Comparison of ENCODE assay signal across 1 cellular context in the genomic region with DNA sequence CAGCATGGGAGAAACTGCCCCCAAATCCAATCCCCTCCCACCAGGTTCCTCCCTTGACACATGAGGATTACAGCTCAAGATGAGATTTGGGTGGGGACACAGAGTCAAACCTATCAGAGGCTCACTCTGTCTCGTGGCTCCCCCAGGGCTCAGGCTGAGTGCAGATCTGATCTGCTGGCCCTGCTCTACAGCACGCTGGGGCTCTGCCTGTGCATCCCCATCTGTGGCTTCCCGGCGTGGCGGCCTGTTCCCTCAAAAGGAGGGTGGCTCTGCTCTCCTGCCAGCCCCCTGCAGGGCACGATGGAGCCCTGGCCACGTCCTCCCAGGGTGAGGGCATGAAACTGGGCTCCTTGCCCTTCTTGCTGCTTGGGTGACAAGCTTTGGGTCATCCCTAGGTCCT.
TF ChIP-seq lines count a peak whose summit lies in the region.

No MANE protein-coding gene starts in this region.

TF ChIP-seq in K562, 482 proteins besides CTCF, POLR2A, EP300 and RAD21:
- TF ChIP-seq HDAC3 (IDR thresholded peaks at IDR 0.05; ENCODE audit: borderline replicate concordance, partially characterized antibody): no peak
- TF ChIP-seq EWSR1 (IDR thresholded peaks at IDR 0.05; ENCODE audit: borderline replicate concordance, low read depth, partially characterized antibody): no peak
- no peak for TF ChIP-seq ZFP91 (CRISPR knock-in tag; IDR thresholded peaks at IDR 0.05)
